9 cellular contexts compared by ENCODE assay signal in the genomic region with DNA sequence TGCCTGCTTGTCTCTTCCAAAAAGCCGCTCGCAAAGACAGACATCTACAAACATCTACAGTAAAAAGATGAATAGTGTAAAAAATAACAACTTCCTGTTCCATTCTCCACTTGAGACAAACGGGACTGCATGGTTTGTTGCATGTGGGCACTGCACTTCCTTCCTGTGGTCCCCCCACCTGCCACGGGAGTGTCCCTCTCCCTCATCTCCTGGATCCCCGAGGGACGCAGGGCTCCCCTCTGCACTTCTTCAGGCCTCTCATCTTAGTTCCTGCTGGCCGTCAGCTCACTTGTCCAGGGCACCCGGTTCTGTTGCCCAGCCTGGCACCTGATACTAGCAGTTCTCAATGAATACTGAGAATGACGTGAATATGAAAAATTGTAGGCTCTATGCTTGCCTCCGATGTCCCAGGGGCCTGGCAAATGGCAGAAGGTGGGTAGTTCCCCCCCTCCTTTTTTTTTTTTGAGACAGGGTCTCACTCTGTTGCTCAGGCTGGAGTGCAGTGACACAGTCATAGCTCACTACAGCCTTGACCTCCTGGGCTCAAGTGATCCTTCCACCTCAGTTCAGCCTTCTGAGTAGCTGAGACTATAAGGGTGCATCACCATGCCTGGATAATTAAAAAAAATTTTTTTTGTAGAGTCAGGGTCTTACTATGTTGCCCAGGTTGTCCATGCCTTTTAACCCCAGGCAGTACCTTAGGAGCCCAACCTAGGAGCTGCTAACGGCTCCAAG. TPM values are rescaled to one million over a fixed set of nuclear protein-coding genes. Genes with fewer than 3 reads are reported as not detected.
DNase-seq lines count a peak whose midpoint lies in the region; ATAC-seq and TF ChIP-seq lines count a peak whose summit lies in the region.
"Had no signal": no experiment of that assay in that cellular context is flagged by ENCODE, and none has a peak within 500 bp of the region (broad histone marks: within the 10 kb centered on the region; RNA-seq: fewer than 3 reads in every experiment).

No MANE protein-coding gene starts in this region.

- intact Hi-C loops in CD4-positive, alpha-beta T cell (cut with DNase I, micrococcal nuclease): loop anchor here (5.0 to 10.0 kb wide), 3 partner anchors 49 to 222 kb away; a partner anchor contains a TSS

- ATAC-seq in CD4-positive, alpha-beta T cell (ENCODE audit: poor library complexity): peak; percentile 33
- ATAC-seq in natural killer cell treated with Interleukin-12 subunit alpha and Interleukin-12 subunit beta and Interleukin-15 and Interleukin-18, amount 100 ng/mL, for 72 hours: no peak
- ATAC-seq: pancreas had no signal

- TF ChIP-seq CTCF in CD4-positive, alpha-beta T cell (IDR thresholded peaks at IDR 0.05): no peak
- no peak for TF ChIP-seq CTCF in Loucy (conservative IDR thresholded peaks at IDR 0.05; ENCODE audit: low read length)

- peaks cover 46% of the 10 kb centered on the region for H3K4me1 ChIP-seq in Loucy (ENCODE audit: insufficient read depth, low read length, poor library complexity, severe bottlenecking)

- peak overlapping the region; percentile 56 for H3K9ac ChIP-seq in Loucy (ENCODE audit: low read depth, low read length, poor library complexity, severe bottlenecking)

- H3K4me3 Mint-ChIP-seq in CD4-positive, alpha-beta T cell: peak overlapping the region; percentile 77
- H3K4me3 Mint-ChIP-seq in activated naive CD4-positive, alpha-beta T cell treated with anti-CD3 and anti-CD28 coated beads, Interleukin-2, amount 50 U/mL, for 24 hours: peak overlapping the region; percentile 84
- peak overlapping the region; percentile 70 for H3K4me3 Mint-ChIP-seq in natural killer cell treated with Interleukin-12 subunit alpha and Interleukin-12 subunit beta and Interleukin-15 and Interleukin-18, amount 100 ng/mL, for 72 hours

- H3F3A ChIP-seq in Loucy (ENCODE audit: low read depth): 0 out of 2 replicates have a peak, but pooled peaks cover 6% of the 10 kb centered on the region

- peaks cover 27% of the 10 kb centered on the region for H3K4me1 Mint-ChIP-seq in CD4-positive, alpha-beta T cell (ENCODE audit: low read depth)
- peaks cover 12% of the 10 kb centered on the region for H3K4me1 Mint-ChIP-seq in activated naive CD4-positive, alpha-beta T cell treated with anti-CD3 and anti-CD28 coated beads, Interleukin-2, amount 50 U/mL, for 24 hours
- H3K4me1 Mint-ChIP-seq in natural killer cell treated with Interleukin-12 subunit alpha and Interleukin-12 subunit beta and Interleukin-15 and Interleukin-18, amount 100 ng/mL, for 72 hours (ENCODE audit: low read depth in 2 of 2): peaks cover 9 to 14% of the 10 kb centered on the region in 2 donors

- H3K79me2 ChIP-seq in Loucy (ENCODE audit: insufficient read depth, low read length): peaks cover 14% of the 10 kb centered on the region

- H3K9me3 ChIP-seq in CD4-positive, alpha-beta T cell (ENCODE audit: control insufficient read depth, low read length): no peaks in the 10 kb centered on the region
- H3K9me3 ChIP-seq in Loucy (ENCODE audit: insufficient read depth, low read depth, low read length): no peaks in the 10 kb centered on the region
- H3K9me3 ChIP-seq: pancreas had no signal

- peak overlapping the region; percentile 72 for H3K4me2 ChIP-seq in Loucy (ENCODE audit: low read depth, low read length, poor library complexity, severe bottlenecking)

- H3K27ac Mint-ChIP-seq in CD4-positive, alpha-beta T cell: peak overlapping the region; percentile 91
- H3K27ac Mint-ChIP-seq in activated naive CD4-positive, alpha-beta T cell treated with anti-CD3 and anti-CD28 coated beads, Interleukin-2, amount 50 U/mL, for 24 hours: peak overlapping the region; percentile 60
- H3K27ac Mint-ChIP-seq in natural killer cell treated with Interleukin-12 subunit alpha and Interleukin-12 subunit beta and Interleukin-15 and Interleukin-18, amount 100 ng/mL, for 72 hours: peak overlapping the region; percentile 64 to 79

- no peaks in the 10 kb centered on the region for H3K9me2 ChIP-seq in Loucy (replicated peaks; ENCODE audit: low read depth, low read length)

- H3K4me3 ChIP-seq in Loucy (ENCODE audit: low read length, poor library complexity, severe bottlenecking): peak overlapping the region; percentile 65
- H3K4me3 ChIP-seq: pancreas had no signal

- no peak overlapping the region for H3K27ac ChIP-seq in CD4-positive, alpha-beta T cell (ENCODE audit: low read depth, low read length)
- H3K27ac ChIP-seq: pancreas had no signal

- peak in 4 of 10 experiments; percentile 11 to 46 (median 30) for DNase-seq in CD4-positive, alpha-beta T cell
- DNase-seq in natural killer cell treated with Interleukin-12 subunit alpha and Interleukin-12 subunit beta and Interleukin-15 and Interleukin-18, amount 100 ng/mL, for 72 hours (ENCODE audit: low spot score): no peak
- DNase-seq in GF-D8 (lab: John Stamatoyannopoulos, UW) (no peak), cortex of kidney (lab: John Stamatoyannopoulos, UW) (no peak), HuH-7 (ENCODE audit: low spot score) (no peak), NCI-H748 (lab: John Stamatoyannopoulos, UW; ENCODE audit: unreplicated experiment) (no peak)

- no peaks in the 10 kb centered on the region for H3K27me3 ChIP-seq in CD4-positive, alpha-beta T cell (ENCODE audit: control insufficient read depth, insufficient read depth, low read length)
- H3K27me3 ChIP-seq in Loucy (ENCODE audit: insufficient read depth, low read length, poor library complexity, severe bottlenecking): peaks cover 5% of the 10 kb centered on the region
- H3K27me3 ChIP-seq: pancreas had no signal

- peaks cover 14% of the 10 kb centered on the region for H4K20me1 ChIP-seq in Loucy (ENCODE audit: insufficient read depth, low read length, poor library complexity, severe bottlenecking)

- CTCF ChIA-PET in CD4-positive, alpha-beta T cell (lab: Charles Lee): interaction anchor here (0.7 kb wide), 1 partner anchor 18 kb away, joined by 3 read pairs; no protein-coding TSS in a partner anchor

- peaks cover 4% of the 10 kb centered on the region for H3K27me3 Mint-ChIP-seq in CD4-positive, alpha-beta T cell
- peaks cover 2% of the 10 kb centered on the region for H3K27me3 Mint-ChIP-seq in activated naive CD4-positive, alpha-beta T cell treated with anti-CD3 and anti-CD28 coated beads, Interleukin-2, amount 50 U/mL, for 24 hours
- no peaks in the 10 kb centered on the region for H3K27me3 Mint-ChIP-seq in natural killer cell treated with Interleukin-12 subunit alpha and Interleukin-12 subunit beta and Interleukin-15 and Interleukin-18, amount 100 ng/mL, for 72 hours

- H3K36me3 Mint-ChIP-seq in CD4-positive, alpha-beta T cell (ENCODE audit: low read depth): no peaks in the 10 kb centered on the region
- H3K36me3 Mint-ChIP-seq in activated naive CD4-positive, alpha-beta T cell treated with anti-CD3 and anti-CD28 coated beads, Interleukin-2, amount 50 U/mL, for 24 hours: no peaks in the 10 kb centered on the region
- H3K36me3 Mint-ChIP-seq in natural killer cell treated with Interleukin-12 subunit alpha and Interleukin-12 subunit beta and Interleukin-15 and Interleukin-18, amount 100 ng/mL, for 72 hours: no peaks in the 10 kb centered on the region

- peak overlapping the region; percentile 74 for H2AFZ ChIP-seq in Loucy (ENCODE audit: low read length)

- H3K36me3 ChIP-seq in Loucy (ENCODE audit: insufficient read depth, low read length): no peaks in the 10 kb centered on the region
- H3K36me3 ChIP-seq: pancreas had no signal

- POLR2A ChIA-PET in CD4-positive, alpha-beta T cell (lab: Charles Lee): interaction anchor here (2.5 kb wide), 1 partner anchor 18 kb away, joined by 8 read pairs; no protein-coding TSS in a partner anchor

- no peaks in the 10 kb centered on the region for H3K9me3 Mint-ChIP-seq in CD4-positive, alpha-beta T cell
- H3K9me3 Mint-ChIP-seq in activated naive CD4-positive, alpha-beta T cell treated with anti-CD3 and anti-CD28 coated beads, Interleukin-2, amount 50 U/mL, for 24 hours: no peaks in the 10 kb centered on the region
- H3K9me3 Mint-ChIP-seq in natural killer cell treated with Interleukin-12 subunit alpha and Interleukin-12 subunit beta and Interleukin-15 and Interleukin-18, amount 100 ng/mL, for 72 hours: no peaks in the 10 kb centered on the region

RNA-seq across cellular contexts. Expression of a gene that starts 3.5 kb away (rescaled TPM):
- 100 to 1,000 TPM; 111 to 119 TPM for total RNA-seq in CD4-positive, alpha-beta T cell
- 100 to 1,000 TPM; 150 to 189 TPM for total RNA-seq in natural killer cell treated with Interleukin-12 subunit alpha and Interleukin-12 subunit beta and Interleukin-15 and Interleukin-18, amount 100 ng/mL, for 72 hours
